Comparison of ENCODE assay signal across 8 cellular contexts in the genomic region with DNA sequence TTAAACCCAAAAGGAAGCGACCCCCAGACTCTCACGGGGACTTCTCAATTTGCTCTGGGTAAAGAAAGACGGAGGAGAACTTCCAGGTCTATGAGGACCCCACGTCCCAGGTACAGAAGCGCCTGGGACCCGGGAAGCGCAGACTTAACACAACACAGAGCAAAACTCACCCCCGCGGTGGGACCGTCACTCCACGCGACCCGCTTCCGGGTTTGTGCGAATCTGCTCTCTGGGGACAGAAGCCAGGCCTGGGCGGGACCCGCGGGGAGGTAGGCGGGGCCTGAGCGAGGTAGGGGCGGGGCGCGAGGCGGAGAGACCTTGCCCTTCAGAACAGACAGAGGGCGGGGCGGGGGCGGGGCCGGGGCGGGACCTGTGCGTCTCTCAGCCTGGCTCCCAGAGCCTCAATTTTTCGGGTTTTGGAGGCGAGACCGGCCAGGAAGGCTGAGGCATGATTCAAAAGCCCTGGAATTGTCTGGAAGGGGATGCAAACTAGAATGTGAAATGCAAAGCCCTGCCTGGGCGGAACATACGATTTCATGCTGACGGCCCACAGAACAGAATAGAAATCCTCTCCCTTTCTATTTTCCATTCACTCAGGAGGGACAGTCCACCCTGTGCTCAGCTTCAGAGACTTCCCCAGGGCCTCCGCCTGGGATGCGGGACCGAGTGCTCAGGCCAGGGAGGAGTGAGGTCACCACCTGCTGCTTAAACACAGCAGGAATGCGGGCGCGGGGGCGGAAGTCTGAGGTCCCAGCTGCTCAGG. TPM values are rescaled to one million over a fixed set of nuclear protein-coding genes. Genes with fewer than 3 reads are reported as not detected.
DNase-seq lines count a peak whose midpoint lies in the region; ATAC-seq and TF ChIP-seq lines count a peak whose summit lies in the region.

No MANE protein-coding gene starts in this region.

- H3K9me3 ChIP-seq in ovary (no peaks in the 10 kb centered on the region), thyroid gland (no peaks in the 10 kb centered on the region)

- H3K36me3 Mint-ChIP-seq in activated naive CD4-positive, alpha-beta T cell treated with anti-CD3 and anti-CD28 coated beads, Interleukin-2, amount 50 U/mL, for 72 hours: peaks cover 34 to 57% of the 10 kb centered on the region in 2 donors

- H3K27ac Mint-ChIP-seq in activated naive CD4-positive, alpha-beta T cell treated with anti-CD3 and anti-CD28 coated beads, Interleukin-2, amount 50 U/mL, for 72 hours: peak overlapping the region; percentile 88 to 98

- intact Hi-C loops in Right ventricle myocardium inferior (cut with DNase I) (loop anchor here (1.0 kb wide), 1 partner anchor 20 kb away; the partner anchor contains the start of gene ZNF816), ovary (cut with DNase I) (no loop called here), thyroid gland (cut with DNase I) (no loop called here)

- peak; percentile 59 for DNase-seq in DMS79 treated with DMSO at 0.1 percent for 48 hours (lab: John Stamatoyannopoulos, UW)
- DNase-seq in KG1 (lab: John Stamatoyannopoulos, UW): peak; percentile 84
- peak; percentile 68 for DNase-seq in SK-N-DZ (ENCODE audit: low spot score)
- peak; percentile 91 to 95 for DNase-seq in activated naive CD4-positive, alpha-beta T cell treated with anti-CD3 and anti-CD28 coated beads, Interleukin-2, amount 50 U/mL, for 72 hours (ENCODE audit: low spot score in 2 of 2)
- DNase-seq in Right ventricle myocardium inferior (ENCODE audit: missing footprints): peak; percentile 96
- DNase-seq in ovary: peak; percentile 92 to 97 (median 94)
- peak; percentile 90 to 93 for DNase-seq in thyroid gland

- 0 to 1% (median 1%) methylated on average over 21 to 43 of the region's 43 CpGs for WGBS in ovary, 3 donors
- WGBS in thyroid gland, 2 donors: 0 to 1% methylated on average over 17 to 31 of the region's 43 CpGs

- H3K27me3 ChIP-seq in ovary: no peaks in the 10 kb centered on the region
- H3K27me3 ChIP-seq in thyroid gland: no peaks in the 10 kb centered on the region

- TF ChIP-seq CTCF in ovary (IDR thresholded peaks at IDR 0.05) (no peak), thyroid gland (IDR thresholded peaks at IDR 0.05) (no peak)

- peak overlapping the region; percentile 87 for H3K4me3 ChIP-seq in ovary
- peak overlapping the region in 2 of 3 donors; percentile 62 to 87 for H3K4me3 ChIP-seq in thyroid gland (replicated peaks in 1 of 3)

- no peaks in the 10 kb centered on the region for H3K36me3 ChIP-seq in ovary
- H3K36me3 ChIP-seq in thyroid gland: no peaks in the 10 kb centered on the region

- peak; percentile 91 for ATAC-seq in GM21717 (IDR thresholded peaks at IDR 0.05; ENCODE audit: unreplicated experiment)
- peak; percentile 100 for ATAC-seq in activated naive CD4-positive, alpha-beta T cell treated with anti-CD3 and anti-CD28 coated beads, Interleukin-2, amount 50 U/mL, for 72 hours
- ATAC-seq in Right ventricle myocardium inferior: peak; percentile 99

- TF ChIP-seq POLR2A in ovary (IDR thresholded peaks at IDR 0.05) (peak; percentile 71), thyroid gland (IDR thresholded peaks at IDR 0.05) (peak in 1 of 2 donors; percentile 73)

- H3K27ac ChIP-seq in ovary (peak overlapping the region; percentile 64 to 66), thyroid gland (peak overlapping the region; percentile 39 to 72 (median 51))

- no peak for TF ChIP-seq EP300 in ovary (IDR thresholded peaks at IDR 0.05)

- peaks cover 14 to 26% of the 10 kb centered on the region in 2 donors for H3K9me3 Mint-ChIP-seq in activated naive CD4-positive, alpha-beta T cell treated with anti-CD3 and anti-CD28 coated beads, Interleukin-2, amount 50 U/mL, for 72 hours

- no peaks in the 10 kb centered on the region for H3K4me1 ChIP-seq in ovary (ENCODE audit: insufficient read depth)
- peaks cover 10 to 11% of the 10 kb centered on the region in 2 donors for H3K4me1 ChIP-seq in thyroid gland

RNA-seq across cellular contexts. Expression of gene ZNF888, which starts 19.3 kb away (rescaled TPM):
- polyA plus RNA-seq in SK-N-DZ (2014; cell fraction: cytosol; rRNA removed): 0.66 and 0.78 TPM in 2 replicates
- polyA plus RNA-seq in SK-N-DZ (2014; cell fraction: nucleus; rRNA removed): 0.79 and 0.92 TPM in 2 replicates
- total RNA-seq in activated naive CD4-positive, alpha-beta T cell treated with anti-CD3 and anti-CD28 coated beads, Interleukin-2, amount 50 U/mL, for 72 hours: 10 to 100 TPM in 1 of 2 donors, 1 to 10 TPM in 1; 4.0 to 11.6 TPM
- total RNA-seq in Right ventricle myocardium inferior (1.3 TPM), ovary (1 to 10 TPM; 3.4 to 7.9 (median 4.5) TPM), thyroid gland (1 to 10 TPM; 3.3 to 8.3 (median 6.8) TPM)
- 1 to 10 TPM; 2.6 to 3.3 TPM for polyA plus RNA-seq in ovary

RNA-seq across cellular contexts. Expression of gene ZNF816, which starts 20.1 kb away (rescaled TPM):
- polyA plus RNA-seq in SK-N-DZ (2014; cell fraction: cytosol; rRNA removed): 2.7 and 5.3 TPM in 2 replicates
- polyA plus RNA-seq in SK-N-DZ (2014; cell fraction: nucleus; rRNA removed): 1.7 and 3.9 TPM in 2 replicates
- total RNA-seq in activated naive CD4-positive, alpha-beta T cell treated with anti-CD3 and anti-CD28 coated beads, Interleukin-2, amount 50 U/mL, for 72 hours: 10 to 100 TPM in 1 of 2 donors, 1 to 10 TPM in 1; 7.0 to 13.0 TPM
- total RNA-seq in Right ventricle myocardium inferior (4.4 TPM), ovary (10 to 100 TPM in 4 of 7 donors, 1 to 10 TPM in 3; 3.9 to 15.1 (median 11.5) TPM), thyroid gland (10 to 100 TPM in 2 of 4 donors, 1 to 10 TPM in 2; 6.3 to 17.5 (median 12.2) TPM)
- polyA plus RNA-seq in ovary: 1 to 10 TPM; 5.2 to 8.7 TPM

RNA-seq across cellular contexts. Expression of gene ZNF320, which starts 45.1 kb away (rescaled TPM):
- polyA plus RNA-seq in SK-N-DZ (2014; cell fraction: cytosol; rRNA removed): 5.7 and 8.1 TPM in 2 replicates
- polyA plus RNA-seq in SK-N-DZ (2014; cell fraction: nucleus; rRNA removed): 2.8 and 12.4 TPM in 2 replicates
- total RNA-seq in activated naive CD4-positive, alpha-beta T cell treated with anti-CD3 and anti-CD28 coated beads, Interleukin-2, amount 50 U/mL, for 72 hours: 1 to 10 TPM; 3.1 to 5.2 TPM
- total RNA-seq in Right ventricle myocardium inferior (10.4 TPM), ovary (10 to 100 TPM; 10.7 to 28.5 (median 12.2) TPM), thyroid gland (10 to 100 TPM; 24.6 to 33.5 (median 27.5) TPM)
- polyA plus RNA-seq in ovary: 10 to 100 TPM in 1 of 2 donors, 1 to 10 TPM in 1; 9.3 to 10.4 TPM

Comparison
In these comparisons a context has a peak if more than half of its experiments do, and no peak if none do; other contexts are left out.
1. Peak in every context shown above with its lines: DNase-seq, ATAC-seq, H3K4me3 ChIP-seq and H3K27ac ChIP-seq.